18 cellular contexts compared by ENCODE assay signal in genomic region chr2:96105994-96106393, GRCh38. TPM values are rescaled to one million over a fixed set of nuclear protein-coding genes. Genes with fewer than 3 reads are reported as not detected.
DNase-seq lines count a peak whose midpoint lies in the region; ATAC-seq and TF ChIP-seq lines count a peak whose summit lies in the region.
"Had no signal": no experiment of that assay in that cellular context is flagged by ENCODE, and none has a peak within 500 bp of the region (broad histone marks: within the 10 kb centered on the region; RNA-seq: fewer than 3 reads in every experiment).

No MANE protein-coding gene starts in this region.

- H3K18ac ChIP-seq in neuronal stem cell (ENCODE audit: low read length) = no peak overlapping the region

- WGBS in right cardiac atrium = 96% methylated on average over 2 of the region's 2 CpGs
- no CpG with 5 or more reads among the region's 2 CpGs for WGBS in neuronal stem cell (ENCODE audit: extremely low coverage in 2 of 2, insufficient read length in 2 of 2, insufficient replicate concordance in 1 of 2), 2 donors

- H3K4ac ChIP-seq in neuronal stem cell (ENCODE audit: low read length) = no peak overlapping the region

- H3K36me3 ChIP-seq in left ventricle myocardium inferior (no peaks in the 10 kb centered on the region), neuronal stem cell (replicated peaks in 1 of 2; ENCODE audit: control insufficient read depth in 2 of 2, insufficient read depth in 2 of 2, low read length in 2 of 2) (no peaks in the 10 kb centered on the region)
- H3K36me3 ChIP-seq: BE2C had no signal

- H3K79me1 ChIP-seq in neuronal stem cell (ENCODE audit: low read depth, low read length) = no peaks in the 10 kb centered on the region

- H3K23ac ChIP-seq in neuronal stem cell (ENCODE audit: low read depth, low read length, poor library complexity) = no peak overlapping the region

- H3K4me3 ChIP-seq in left ventricle myocardium inferior (no peak overlapping the region), right cardiac atrium (ENCODE audit: low read length) (no peak overlapping the region), neuronal stem cell (ENCODE audit: low read length in 2 of 2) (no peak overlapping the region)
- H3K4me3 ChIP-seq: A549, GM23338 had no signal

- H3K9ac ChIP-seq in neuronal stem cell (ENCODE audit: low read depth, low read length, poor library complexity) = no peak overlapping the region

- DNase-seq in left ventricle myocardium inferior = no peak
- no peak for DNase-seq in right cardiac atrium
- peak; percentile 0 for DNase-seq in effector CD4-positive, alpha-beta T cell
- no peak for DNase-seq in neuronal stem cell (ENCODE audit: low spot score)
- no peak for DNase-seq in head of caudate nucleus
- DNase-seq: BE2C; CD8-positive, alpha-beta T cell; COR-L47; DMS153; DMS79 treated with DMSO at 0.1 percent for 48 hours; EL; H9 had no signal

- peak overlapping the region; percentile 64 for H2AK5ac ChIP-seq in neuronal stem cell (ENCODE audit: low read depth, low read length)

- H2BK5ac ChIP-seq in neuronal stem cell (ENCODE audit: low read length) = no peak overlapping the region

- H3K27me3 ChIP-seq in left ventricle myocardium inferior (ENCODE audit: low read depth) = no peaks in the 10 kb centered on the region
- H3K27me3 ChIP-seq in right cardiac atrium (ENCODE audit: control insufficient read depth, insufficient read depth) = no peaks in the 10 kb centered on the region
- H3K27me3 ChIP-seq in neuronal stem cell (ENCODE audit: control insufficient read depth in 3 of 3, insufficient read depth in 3 of 3, low read depth in 1 of 3, low read length in 3 of 3) = no peaks in the 10 kb centered on the region
- H3K27me3 ChIP-seq: BE2C had no signal

- peak overlapping the region; percentile 16 for H3K27ac ChIP-seq in left ventricle myocardium inferior (replicated peaks)
- H3K27ac ChIP-seq in right cardiac atrium (ENCODE audit: low read length) = no peak overlapping the region
- H3K27ac ChIP-seq in neuronal stem cell (replicated peaks; ENCODE audit: low read length) = no peak overlapping the region
- H3K27ac ChIP-seq: A549, C4-2B had no signal

- intact Hi-C loops in left ventricle myocardium inferior (cut with micrococcal nuclease) (no loop called here), right cardiac atrium (cut with DNase I) (no loop called here), head of caudate nucleus (cut with DNase I) (no loop called here)

- no peak overlapping the region for H2AFZ ChIP-seq in neuronal stem cell (ENCODE audit: low read length)
- H2AFZ ChIP-seq: GM23338 had no signal

- no peak for TF ChIP-seq CTCF in left ventricle myocardium inferior (IDR thresholded peaks at IDR 0.05; ENCODE audit: borderline replicate concordance)

- ATAC-seq in right cardiac atrium = no peak
- ATAC-seq in HG03521 (IDR thresholded peaks at IDR 0.05; ENCODE audit: unreplicated experiment) = no peak
- ATAC-seq: A549; CD8-positive, alpha-beta T cell; GM23338 had no signal

- no peak overlapping the region for H3K14ac ChIP-seq in neuronal stem cell (ENCODE audit: low read length)

- H2BK15ac ChIP-seq in neuronal stem cell (ENCODE audit: low read length) = no peak overlapping the region

- peaks cover 15% of the 10 kb centered on the region for H3K9me3 ChIP-seq in left ventricle myocardium inferior (replicated peaks)
- no peaks in the 10 kb centered on the region for H3K9me3 ChIP-seq in right cardiac atrium (ENCODE audit: control insufficient read depth, low read length)
- peaks cover 9 to 12% of the 10 kb centered on the region in 2 donors for H3K9me3 ChIP-seq in neuronal stem cell (replicated peaks in 1 of 2; ENCODE audit: control insufficient read depth in 2 of 2, insufficient read depth in 1 of 2, low read depth in 1 of 2, low read length in 2 of 2)
- H3K9me3 ChIP-seq: BE2C had no signal

- H3K4me1 ChIP-seq in left ventricle myocardium inferior = peaks cover 74% of the 10 kb centered on the region
- peaks cover 5% of the 10 kb centered on the region for H3K4me1 ChIP-seq in right cardiac atrium (ENCODE audit: control insufficient read depth, insufficient read depth, low read length)
- peaks cover 12 to 23% of the 10 kb centered on the region in 2 donors for H3K4me1 ChIP-seq in neuronal stem cell (ENCODE audit: control insufficient read depth in 2 of 2, insufficient read depth in 1 of 2, low read depth in 1 of 2, low read length in 2 of 2)
- H3K4me1 ChIP-seq: A549, BE2C had no signal

- no peak overlapping the region for H2BK120ac ChIP-seq in neuronal stem cell (ENCODE audit: low read depth, low read length)

- H4K8ac ChIP-seq in neuronal stem cell (ENCODE audit: low read depth, low read length) = no peak overlapping the region

- H2BK12ac ChIP-seq in neuronal stem cell (ENCODE audit: low read length) = no peak overlapping the region

- H3K4me2 ChIP-seq in neuronal stem cell (ENCODE audit: insufficient read depth, low read length, poor library complexity, severe bottlenecking) = no peak overlapping the region
- H3K4me2 ChIP-seq: A549, GM23338 had no signal

- peak overlapping the region; percentile 82 for H4K91ac ChIP-seq in neuronal stem cell (ENCODE audit: low read depth, low read length, poor library complexity)

RNA-seq across cellular contexts. Expression of gene ADRA2B, which starts 10.4 kb away (rescaled TPM):
- 2.9 TPM for total RNA-seq in left ventricle myocardium inferior
- under 1 TPM; 0.11 to 0.91 (median 0.66) TPM for total RNA-seq in right cardiac atrium
- 2.2 TPM for polyA plus RNA-seq in right cardiac atrium
- 3.6 TPM for polyA plus RNA-seq in neuronal stem cell (2013, experiment 1 of 2)
- 3.7 TPM for polyA plus RNA-seq in neuronal stem cell (2013, experiment 2 of 2)
- total RNA-seq: HT1080 had no signal
- polyA plus RNA-seq: AG04450 had no signal

RNA-seq across cellular contexts. Expression of gene ASTL, which starts 32.3 kb away (rescaled TPM):
- total RNA-seq in left ventricle myocardium inferior (not detected), right cardiac atrium (not detected)
- polyA plus RNA-seq in right cardiac atrium = not detected
- polyA plus RNA-seq in neuronal stem cell (2013, experiment 1 of 2) = not detected
- polyA plus RNA-seq in neuronal stem cell (2013, experiment 2 of 2) = 0.04 TPM
- total RNA-seq: GM23338, HT1080 had no signal
- polyA plus RNA-seq: A549, AG04450 had no signal

RNA-seq across cellular contexts. Expression of gene DUSP2, which starts 39.2 kb away (rescaled TPM):
- total RNA-seq in left ventricle myocardium inferior (0.82 TPM), right cardiac atrium (1 to 10 TPM; 1.2 to 2.6 (median 1.4) TPM)
- polyA plus RNA-seq in right cardiac atrium = 2.2 TPM
- 0.59 TPM for polyA plus RNA-seq in neuronal stem cell (2013, experiment 1 of 2)
- polyA plus RNA-seq in neuronal stem cell (2013, experiment 2 of 2) = 0.58 TPM
